Comparison of ENCODE assay signal across 24 cellular contexts in the genomic region with DNA sequence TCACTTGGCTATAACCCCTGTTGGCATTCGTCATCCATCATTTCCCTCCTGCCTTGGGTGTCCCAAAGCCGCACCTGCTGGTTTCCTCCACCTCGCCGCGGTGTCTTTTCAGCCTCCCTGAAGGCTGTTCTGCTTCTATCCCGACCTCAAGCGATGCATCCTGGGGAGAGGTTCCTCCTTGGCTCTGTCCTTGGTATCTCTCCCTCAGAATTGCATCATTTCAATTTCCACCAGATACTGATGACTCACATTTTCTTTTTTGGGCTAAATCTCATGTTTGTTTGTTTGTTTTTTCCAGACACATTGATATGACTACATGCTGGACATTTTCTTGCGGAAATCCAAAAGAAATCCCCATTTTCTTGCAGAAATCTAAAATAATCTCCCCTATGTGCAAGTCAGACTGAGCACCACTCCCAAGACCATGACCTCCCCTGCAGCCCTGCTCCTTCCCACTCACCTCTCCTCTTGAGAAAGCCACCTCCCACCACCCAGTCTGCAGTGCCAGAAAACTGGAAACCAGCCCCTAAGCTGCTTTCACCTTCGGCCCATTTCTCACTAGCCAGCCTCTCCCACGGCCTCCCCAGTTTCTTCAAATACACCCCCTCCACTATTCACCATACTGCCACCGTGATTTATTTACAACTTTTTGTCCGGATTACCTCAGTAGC.
A peak's percentile ranks its signal among the peaks of the same experiment; 100 is the strongest.
DNase-seq lines count a peak whose midpoint lies in the region; ATAC-seq and TF ChIP-seq lines count a peak whose summit lies in the region.
"Had no signal": no experiment of that assay in that cellular context is flagged by ENCODE, and none has a peak within 500 bp of the region (broad histone marks: within the 10 kb centered on the region; RNA-seq: fewer than 3 reads in every experiment).

No MANE protein-coding gene starts in this region.

- no peaks in the 10 kb centered on the region for H3K27me3 ChIP-seq in transverse colon
- H3K27me3 ChIP-seq: brain microvascular endothelial cell, upper lobe of left lung had no signal

- no peak for TF ChIP-seq EP300 in transverse colon (IDR thresholded peaks at IDR 0.05; ENCODE audit: low read depth)

- in situ Hi-C loops in transverse colon (cut with MboI; ENCODE audit: low pct_ligation_motif_present in 1 of 4, low pct_unique_long_range_greater_than_20kb in 1 of 4, low sequenced_read_pairs in 3 of 4), result no loop called here

- DNase-seq in activated CD4-positive, alpha-beta T cell treated with anti-CD3 and anti-CD28 coated beads for 36 hours, result no peak
- no peak for DNase-seq in activated CD4-positive, alpha-beta T cell treated with anti-CD3 and anti-CD28 coated beads, Interleukin-2, amount 10 ng/mL, durations not matched to agents 7 days and 5 days
- DNase-seq in LHCN-M2 (ENCODE audit: low read depth) (peak; percentile 37), amniotic epithelial cell (ENCODE audit: low read depth) (peak; percentile 68), iris pigment epithelial cell (ENCODE audit: low read depth) (peak; percentile 1), transverse colon (no peak), COLO668 (lab: John Stamatoyannopoulos, UW; ENCODE audit: unreplicated experiment) (no peak)
- DNase-seq: 8988T; activated CD4-positive, alpha-beta T cell treated with anti-CD3 and anti-CD28 coated beads for 1 hour; activated CD8-positive, alpha-beta memory T cell treated with anti-CD3 and anti-CD28 coated beads, Interleukin-2, amount 50 U/mL, for 4 hours; activated naive CD4-positive, alpha-beta T cell treated with anti-CD3 and anti-CD28 coated beads for 36 hours; brain microvascular endothelial cell; CD4-positive, CD25-positive, alpha-beta regulatory T cell; dermis blood vessel endothelial cell; DMS79; HFFc6; islet precursor cell; NCI-H187 treated with DMSO at 0.1 percent for 48 hours; stimulated activated CD4-positive, alpha-beta T cell treated with anti-CD3 and anti-CD28 coated beads, Interleukin-12 subunit alpha, Interleukin-12 subunit beta, amount 100 ng/mL, for 4 hours; T-helper 9 cell; upper lobe of left lung had no signal

- POLR2A ChIA-PET in activated CD4-positive, alpha-beta T cell treated with anti-CD3 and anti-CD28 coated beads for 36 hours (lab: Charles Lee), result no interaction called here
- POLR2A ChIA-PET in activated CD4-positive, alpha-beta T cell treated with anti-CD3 and anti-CD28 coated beads, Interleukin-2, amount 10 ng/mL, durations not matched to agents 7 days and 5 days (lab: Charles Lee), result no interaction called here

- H3K4me1 Mint-ChIP-seq in activated CD4-positive, alpha-beta T cell treated with anti-CD3 and anti-CD28 coated beads for 36 hours, result peaks cover 6% of the 10 kb centered on the region
- H3K4me1 Mint-ChIP-seq in activated CD4-positive, alpha-beta T cell treated with anti-CD3 and anti-CD28 coated beads, Interleukin-2, amount 10 ng/mL, durations not matched to agents 7 days and 5 days, result no peaks in the 10 kb centered on the region
- H3K4me1 Mint-ChIP-seq: CD4-positive, CD25-positive, alpha-beta regulatory T cell had no signal

- no peak for TF ChIP-seq POLR2A in transverse colon (IDR thresholded peaks at IDR 0.05)

- peaks cover 0 to 5% of the 10 kb centered on the region in 2 donors for H3K9me3 ChIP-seq in transverse colon
- H3K9me3 ChIP-seq: upper lobe of left lung had no signal

- intact Hi-C loops in activated CD4-positive, alpha-beta T cell treated with anti-CD3 and anti-CD28 coated beads for 36 hours (cut with DNase I, micrococcal nuclease), result loop anchor here in 1 of 2 experiments (5.0 kb wide), 1 partner anchor 577 kb away; no protein-coding TSS in a partner anchor
- intact Hi-C loops in transverse colon (cut with DNase I; ENCODE audit: low total_unique reads), result no loop called here

- H3K4me1 ChIP-seq in transverse colon, result no peaks in the 10 kb centered on the region
- H3K4me1 ChIP-seq: upper lobe of left lung had no signal

- peak overlapping the region; percentile 3 for H3K27ac Mint-ChIP-seq in activated CD4-positive, alpha-beta T cell treated with anti-CD3 and anti-CD28 coated beads for 36 hours
- H3K27ac Mint-ChIP-seq in activated CD4-positive, alpha-beta T cell treated with anti-CD3 and anti-CD28 coated beads, Interleukin-2, amount 10 ng/mL, durations not matched to agents 7 days and 5 days, result no peak overlapping the region
- H3K27ac Mint-ChIP-seq: activated naive CD4-positive, alpha-beta T cell treated with anti-CD3 and anti-CD28 coated beads for 36 hours; CD4-positive, CD25-positive, alpha-beta regulatory T cell; HFFc6; natural killer cell treated with Interleukin-12 subunit alpha and Interleukin-12 subunit beta and Interleukin-15 and Interleukin-18, amount 100 ng/mL, for 72 hours had no signal

- no peak overlapping the region for H3K27ac ChIP-seq in transverse colon
- H3K27ac ChIP-seq: brain microvascular endothelial cell, SK-N-MC, upper lobe of left lung had no signal

- no peak overlapping the region for H3K4me3 Mint-ChIP-seq in activated CD4-positive, alpha-beta T cell treated with anti-CD3 and anti-CD28 coated beads for 36 hours
- H3K4me3 Mint-ChIP-seq in activated CD4-positive, alpha-beta T cell treated with anti-CD3 and anti-CD28 coated beads, Interleukin-2, amount 10 ng/mL, durations not matched to agents 7 days and 5 days, result no peak overlapping the region
- H3K4me3 Mint-ChIP-seq: activated naive CD4-positive, alpha-beta T cell treated with anti-CD3 and anti-CD28 coated beads for 36 hours; CD4-positive, CD25-positive, alpha-beta regulatory T cell; HFFc6; natural killer cell treated with Interleukin-12 subunit alpha and Interleukin-12 subunit beta and Interleukin-15 and Interleukin-18, amount 100 ng/mL, for 72 hours had no signal

- no peaks in the 10 kb centered on the region for H3K36me3 ChIP-seq in transverse colon
- H3K36me3 ChIP-seq: brain microvascular endothelial cell, upper lobe of left lung had no signal

- ATAC-seq in activated CD4-positive, alpha-beta T cell treated with anti-CD3 and anti-CD28 coated beads for 36 hours, result no peak
- no peak for ATAC-seq in HG03139 (IDR thresholded peaks at IDR 0.05; ENCODE audit: unreplicated experiment)

- 88 to 93% methylated on average over 8 to 12 of the region's 12 CpGs for WGBS in transverse colon (ENCODE audit: low coverage in 1 of 2), 2 donors

- H3K27me3 Mint-ChIP-seq in activated CD4-positive, alpha-beta T cell treated with anti-CD3 and anti-CD28 coated beads for 36 hours, result no peaks in the 10 kb centered on the region
- H3K27me3 Mint-ChIP-seq in activated CD4-positive, alpha-beta T cell treated with anti-CD3 and anti-CD28 coated beads, Interleukin-2, amount 10 ng/mL, durations not matched to agents 7 days and 5 days, result peaks cover 10% of the 10 kb centered on the region
- H3K27me3 Mint-ChIP-seq: natural killer cell treated with Interleukin-12 subunit alpha and Interleukin-12 subunit beta and Interleukin-15 and Interleukin-18, amount 100 ng/mL, for 72 hours had no signal

- H3K36me3 Mint-ChIP-seq in activated CD4-positive, alpha-beta T cell treated with anti-CD3 and anti-CD28 coated beads for 36 hours (ENCODE audit: low read depth), result no peaks in the 10 kb centered on the region
- no peaks in the 10 kb centered on the region for H3K36me3 Mint-ChIP-seq in activated CD4-positive, alpha-beta T cell treated with anti-CD3 and anti-CD28 coated beads, Interleukin-2, amount 10 ng/mL, durations not matched to agents 7 days and 5 days (ENCODE audit: low read depth)
- H3K36me3 Mint-ChIP-seq: CD4-positive, CD25-positive, alpha-beta regulatory T cell; natural killer cell treated with Interleukin-12 subunit alpha and Interleukin-12 subunit beta and Interleukin-15 and Interleukin-18, amount 100 ng/mL, for 72 hours had no signal

- H3K4me3 ChIP-seq in transverse colon, result no peak overlapping the region
- H3K4me3 ChIP-seq: SK-N-MC, upper lobe of left lung had no signal

- H3K9me3 Mint-ChIP-seq in activated CD4-positive, alpha-beta T cell treated with anti-CD3 and anti-CD28 coated beads for 36 hours (ENCODE audit: low read depth), result no peaks in the 10 kb centered on the region
- H3K9me3 Mint-ChIP-seq in activated CD4-positive, alpha-beta T cell treated with anti-CD3 and anti-CD28 coated beads, Interleukin-2, amount 10 ng/mL, durations not matched to agents 7 days and 5 days, result no peaks in the 10 kb centered on the region
- H3K9me3 Mint-ChIP-seq: activated naive CD4-positive, alpha-beta T cell treated with anti-CD3 and anti-CD28 coated beads for 36 hours; CD4-positive, CD25-positive, alpha-beta regulatory T cell; HFFc6; natural killer cell treated with Interleukin-12 subunit alpha and Interleukin-12 subunit beta and Interleukin-15 and Interleukin-18, amount 100 ng/mL, for 72 hours had no signal

- CTCF ChIA-PET in activated CD4-positive, alpha-beta T cell treated with anti-CD3 and anti-CD28 coated beads for 36 hours (lab: Charles Lee), result no interaction called here
- CTCF ChIA-PET in activated CD4-positive, alpha-beta T cell treated with anti-CD3 and anti-CD28 coated beads, Interleukin-2, amount 10 ng/mL, durations not matched to agents 7 days and 5 days (lab: Charles Lee), result no interaction called here

- no peak for TF ChIP-seq CTCF in transverse colon (IDR thresholded peaks at IDR 0.05)

Comparison
In these comparisons a context has a peak if more than half of its experiments do, and no peak if none do; other contexts are left out.
1. DNase-seq: peak in LHCN-M2 (single experiment), amniotic epithelial cell (single experiment) and iris pigment epithelial cell (single experiment); none in activated CD4-positive, alpha-beta T cell treated with anti-CD3 and anti-CD28 coated beads for 36 hours (single experiment), activated CD4-positive, alpha-beta T cell treated with anti-CD3 and anti-CD28 coated beads, Interleukin-2, amount 10 ng/mL, durations not matched to agents 7 days and 5 days (single experiment), transverse colon (single experiment) and COLO668 (single experiment).